1 cellular context compared by ENCODE assay signal in genomic region chr9:95336281-95336680, GRCh38.
TF ChIP-seq lines count a peak whose summit lies in the region.

No MANE protein-coding gene starts in this region.

TF ChIP-seq in WTC11, 78 proteins besides CTCF, POLR2A, EP300 and RAD21 (continued from another document):
- TF ChIP-seq IRF1 (CRISPR knock-in tag; IDR thresholded peaks at IDR 0.05) (no peak), MLX (CRISPR knock-in tag; IDR thresholded peaks at IDR 0.05) (no peak), EMX1 (CRISPR knock-in tag; IDR thresholded peaks at IDR 0.05) (no peak)
